2 cellular contexts compared by ENCODE assay signal in genomic region chr18:56872140-56872539, GRCh38.
TF ChIP-seq lines count a peak whose summit lies in the region.

No MANE protein-coding gene starts in this region.

TF ChIP-seq in liver, 16 proteins besides CTCF, POLR2A, EP300 and RAD21 (continued from another document):
- no peak for TF ChIP-seq EGR1 (IDR thresholded peaks at IDR 0.05; ENCODE audit: low read depth in 2 of 2)
- TF ChIP-seq ZBTB33 (IDR thresholded peaks at IDR 0.05): no peak
- no peak for TF ChIP-seq GABPA (IDR thresholded peaks at IDR 0.05 in 1 of 2, conservative IDR thresholded peaks at IDR 0.05 in 1 of 2)
- no peak for TF ChIP-seq MAX (IDR thresholded peaks at IDR 0.05)
- TF ChIP-seq SP1 (IDR thresholded peaks at IDR 0.05): no peak
- TF ChIP-seq FOXA1 (IDR thresholded peaks at IDR 0.05): no peak
- TF ChIP-seq NR2F2 (IDR thresholded peaks at IDR 0.05): no peak
- no peak for TF ChIP-seq RXRA (IDR thresholded peaks at IDR 0.05)
- TF ChIP-seq YY1 (IDR thresholded peaks at IDR 0.05): no peak

TF ChIP-seq in HepG2, 621 proteins besides CTCF, POLR2A, EP300 and RAD21 (continued from another document):
- TF ChIP-seq CEBPZ (IDR thresholded peaks at IDR 0.05; ENCODE audit: low read length): no peak
- no peak for TF ChIP-seq DNMT1 (CRISPR knock-in tag; IDR thresholded peaks at IDR 0.05)
- no peak for TF ChIP-seq ZNF614 (CRISPR knock-in tag; IDR thresholded peaks at IDR 0.05; ENCODE audit: borderline replicate concordance)
- TF ChIP-seq ERF (CRISPR knock-in tag; IDR thresholded peaks at IDR 0.05): no peak
- no peak for TF ChIP-seq ZBTB21 (CRISPR knock-in tag; IDR thresholded peaks at IDR 0.05)
- no peak for TF ChIP-seq SMAD9 (CRISPR knock-in tag; IDR thresholded peaks at IDR 0.05)
- no peak for TF ChIP-seq FIP1L1 (IDR thresholded peaks at IDR 0.05; ENCODE audit: borderline replicate concordance, insufficient read depth, low read depth, low read length)
- TF ChIP-seq KDM4B (CRISPR knock-in tag; IDR thresholded peaks at IDR 0.05): no peak
- no peak for TF ChIP-seq ZNF543 (CRISPR knock-in tag; IDR thresholded peaks at IDR 0.05)
TF ChIP-seq in HepG2: peak in this region for 0.
